Comparison of ENCODE assay signal across 20 cellular contexts in genomic region chr10:14413583-14413982, GRCh38.
"Had no signal": no experiment of that assay in that cellular context is flagged by ENCODE, and none has a peak within 500 bp of the region (broad histone marks: within the 10 kb centered on the region; RNA-seq: fewer than 3 reads in every experiment).

No MANE protein-coding gene starts in this region.

- H3K9me3 ChIP-seq: esophagus squamous epithelium, prostate gland, right atrium auricular region, upper lobe of left lung had no signal

- H3K36me3 Mint-ChIP-seq: T-cell had no signal

- H3K27ac Mint-ChIP-seq: activated naive CD4-positive, alpha-beta T cell treated with anti-CD3 and anti-CD28 coated beads, Interleukin-2, amount 10 ng/mL, durations not matched to agents 7 days and 5 days; nephron; stimulated activated naive CD8-positive, alpha-beta T cell treated with anti-CD3 and anti-CD28 coated beads, Interleukin-15, amount 100 ng/mL, for 72 hours; T-cell had no signal

- H3K27me3 ChIP-seq: cardiac muscle cell, foreskin keratinocyte, hepatocyte, right atrium auricular region, upper lobe of left lung had no signal

- H2AFZ ChIP-seq: hepatocyte had no signal

- H3K4me1 ChIP-seq: esophagus squamous epithelium, prostate gland, right atrium auricular region, upper lobe of left lung had no signal

- H3K9me3 Mint-ChIP-seq: nephron, T-cell had no signal

- H3K4me3 ChIP-seq: cardiac muscle cell, esophagus squamous epithelium, hepatocyte, prostate gland, right atrium auricular region, upper lobe of left lung had no signal

- H3K4me3 Mint-ChIP-seq: activated naive CD4-positive, alpha-beta T cell treated with anti-CD3 and anti-CD28 coated beads, Interleukin-2, amount 10 ng/mL, durations not matched to agents 7 days and 5 days; nephron; stimulated activated naive CD8-positive, alpha-beta T cell treated with anti-CD3 and anti-CD28 coated beads, Interleukin-15, amount 100 ng/mL, for 72 hours; T-cell had no signal

- H3K79me2 ChIP-seq: hepatocyte had no signal

- H3K27ac ChIP-seq: cardiac muscle cell, esophagus squamous epithelium, foreskin keratinocyte, hepatocyte, prostate gland, right atrium auricular region, upper lobe of left lung had no signal

- DNase-seq: activated CD4-positive, alpha-beta T cell treated with anti-CD3 and anti-CD28 coated beads, Interleukin-2, amount 50 U/mL, for 1 hour; activated CD8-positive, alpha-beta memory T cell treated with anti-CD3 and anti-CD28 coated beads, Interleukin-2, amount 50 U/mL, for 48 hours; activated effector memory CD4-positive, alpha-beta T cell treated with Interleukin-2 at 50 U/mL for 16 hours; activated naive CD4-positive, alpha-beta T cell treated with anti-CD3 and anti-CD28 coated beads, Interleukin-2, amount 10 ng/mL, durations not matched to agents 7 days and 5 days; activated T-cell treated with anti-CD3 and anti-CD28 coated beads, Interleukin-2, amount 50 U/mL, for 48 hours; dermis blood vessel endothelial cell; effector memory CD4-positive, alpha-beta T cell; esophagus squamous epithelium; foreskin keratinocyte; midbrain; stimulated activated CD4-positive, alpha-beta T cell treated with anti-CD3 and anti-CD28 coated beads, Interleukin-2, amount 100 ng/mL, for 48 hours; stimulated activated naive CD8-positive, alpha-beta T cell treated with anti-CD3 and anti-CD28 coated beads, Interleukin-15, amount 100 ng/mL, for 72 hours; T-cell; T-helper 9 cell; upper lobe of left lung had no signal

- H3K4me2 ChIP-seq: hepatocyte had no signal

- H3K36me3 ChIP-seq: cardiac muscle cell, esophagus squamous epithelium, prostate gland, right atrium auricular region, upper lobe of left lung had no signal
